ENCODE assay signal across 2 cellular contexts in the genomic region with DNA sequence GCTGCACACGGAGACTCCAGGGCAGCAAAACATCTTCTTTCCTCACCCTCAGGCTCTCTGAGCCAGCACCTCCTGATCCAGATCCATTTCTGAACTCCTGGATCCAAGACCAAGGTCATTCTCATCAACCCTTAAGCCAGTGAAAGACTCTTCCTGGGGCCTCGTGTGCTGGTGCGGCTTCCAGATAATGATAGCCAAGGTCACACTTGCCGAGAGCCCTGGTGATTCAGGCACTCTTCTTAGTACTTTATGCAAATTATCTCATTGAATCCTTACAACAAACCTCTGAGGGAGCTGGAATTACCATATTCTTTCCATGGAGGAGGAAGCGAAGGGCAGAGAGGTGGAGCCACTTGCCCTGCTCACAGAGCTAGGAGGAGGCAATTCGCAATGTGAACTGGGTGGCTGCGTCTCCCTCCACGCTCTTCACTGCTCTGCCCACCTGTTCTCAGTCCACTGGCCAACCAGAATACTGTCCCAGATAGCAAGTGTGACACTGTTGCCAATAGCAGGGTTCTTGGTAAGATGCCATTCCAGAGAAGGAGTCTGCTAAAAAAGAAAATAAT.
TF ChIP-seq lines count a peak whose summit lies in the region.

No MANE protein-coding gene starts in this region.

TF ChIP-seq in GM23338, 12 proteins besides CTCF, POLR2A, EP300 and RAD21 (continued from another document):
- TF ChIP-seq, protein P1, sequence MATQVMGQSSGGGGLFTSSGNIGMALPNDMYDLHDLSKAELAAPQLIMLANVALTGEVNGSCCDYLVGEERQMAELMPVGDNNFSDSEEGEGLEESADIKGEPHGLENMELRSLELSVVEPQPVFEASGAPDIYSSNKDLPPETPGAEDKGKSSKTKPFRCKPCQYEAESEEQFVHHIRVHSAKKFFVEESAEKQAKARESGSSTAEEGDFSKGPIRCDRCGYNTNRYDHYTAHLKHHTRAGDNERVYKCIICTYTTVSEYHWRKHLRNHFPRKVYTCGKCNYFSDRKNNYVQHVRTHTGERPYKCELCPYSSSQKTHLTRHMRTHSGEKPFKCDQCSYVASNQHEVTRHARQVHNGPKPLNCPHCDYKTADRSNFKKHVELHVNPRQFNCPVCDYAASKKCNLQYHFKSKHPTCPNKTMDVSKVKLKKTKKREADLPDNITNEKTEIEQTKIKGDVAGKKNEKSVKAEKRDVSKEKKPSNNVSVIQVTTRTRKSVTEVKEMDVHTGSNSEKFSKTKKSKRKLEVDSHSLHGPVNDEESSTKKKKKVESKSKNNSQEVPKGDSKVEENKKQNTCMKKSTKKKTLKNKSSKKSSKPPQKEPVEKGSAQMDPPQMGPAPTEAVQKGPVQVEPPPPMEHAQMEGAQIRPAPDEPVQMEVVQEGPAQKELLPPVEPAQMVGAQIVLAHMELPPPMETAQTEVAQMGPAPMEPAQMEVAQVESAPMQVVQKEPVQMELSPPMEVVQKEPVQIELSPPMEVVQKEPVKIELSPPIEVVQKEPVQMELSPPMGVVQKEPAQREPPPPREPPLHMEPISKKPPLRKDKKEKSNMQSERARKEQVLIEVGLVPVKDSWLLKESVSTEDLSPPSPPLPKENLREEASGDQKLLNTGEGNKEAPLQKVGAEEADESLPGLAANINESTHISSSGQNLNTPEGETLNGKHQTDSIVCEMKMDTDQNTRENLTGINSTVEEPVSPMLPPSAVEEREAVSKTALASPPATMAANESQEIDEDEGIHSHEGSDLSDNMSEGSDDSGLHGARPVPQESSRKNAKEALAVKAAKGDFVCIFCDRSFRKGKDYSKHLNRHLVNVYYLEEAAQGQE (IDR thresholded peaks at IDR 0.05; ENCODE audit: unreplicated experiment) = no peak
- TF ChIP-seq CREB1 (CRISPR knock-in tag; IDR thresholded peaks at IDR 0.05; ENCODE audit: low read depth) = no peak
- no peak for TF ChIP-seq ETS1 (IDR thresholded peaks at IDR 0.05)
- TF ChIP-seq NANOG (IDR thresholded peaks at IDR 0.05; ENCODE audit: borderline replicate concordance) = no peak
- TF ChIP-seq, protein P2, sequence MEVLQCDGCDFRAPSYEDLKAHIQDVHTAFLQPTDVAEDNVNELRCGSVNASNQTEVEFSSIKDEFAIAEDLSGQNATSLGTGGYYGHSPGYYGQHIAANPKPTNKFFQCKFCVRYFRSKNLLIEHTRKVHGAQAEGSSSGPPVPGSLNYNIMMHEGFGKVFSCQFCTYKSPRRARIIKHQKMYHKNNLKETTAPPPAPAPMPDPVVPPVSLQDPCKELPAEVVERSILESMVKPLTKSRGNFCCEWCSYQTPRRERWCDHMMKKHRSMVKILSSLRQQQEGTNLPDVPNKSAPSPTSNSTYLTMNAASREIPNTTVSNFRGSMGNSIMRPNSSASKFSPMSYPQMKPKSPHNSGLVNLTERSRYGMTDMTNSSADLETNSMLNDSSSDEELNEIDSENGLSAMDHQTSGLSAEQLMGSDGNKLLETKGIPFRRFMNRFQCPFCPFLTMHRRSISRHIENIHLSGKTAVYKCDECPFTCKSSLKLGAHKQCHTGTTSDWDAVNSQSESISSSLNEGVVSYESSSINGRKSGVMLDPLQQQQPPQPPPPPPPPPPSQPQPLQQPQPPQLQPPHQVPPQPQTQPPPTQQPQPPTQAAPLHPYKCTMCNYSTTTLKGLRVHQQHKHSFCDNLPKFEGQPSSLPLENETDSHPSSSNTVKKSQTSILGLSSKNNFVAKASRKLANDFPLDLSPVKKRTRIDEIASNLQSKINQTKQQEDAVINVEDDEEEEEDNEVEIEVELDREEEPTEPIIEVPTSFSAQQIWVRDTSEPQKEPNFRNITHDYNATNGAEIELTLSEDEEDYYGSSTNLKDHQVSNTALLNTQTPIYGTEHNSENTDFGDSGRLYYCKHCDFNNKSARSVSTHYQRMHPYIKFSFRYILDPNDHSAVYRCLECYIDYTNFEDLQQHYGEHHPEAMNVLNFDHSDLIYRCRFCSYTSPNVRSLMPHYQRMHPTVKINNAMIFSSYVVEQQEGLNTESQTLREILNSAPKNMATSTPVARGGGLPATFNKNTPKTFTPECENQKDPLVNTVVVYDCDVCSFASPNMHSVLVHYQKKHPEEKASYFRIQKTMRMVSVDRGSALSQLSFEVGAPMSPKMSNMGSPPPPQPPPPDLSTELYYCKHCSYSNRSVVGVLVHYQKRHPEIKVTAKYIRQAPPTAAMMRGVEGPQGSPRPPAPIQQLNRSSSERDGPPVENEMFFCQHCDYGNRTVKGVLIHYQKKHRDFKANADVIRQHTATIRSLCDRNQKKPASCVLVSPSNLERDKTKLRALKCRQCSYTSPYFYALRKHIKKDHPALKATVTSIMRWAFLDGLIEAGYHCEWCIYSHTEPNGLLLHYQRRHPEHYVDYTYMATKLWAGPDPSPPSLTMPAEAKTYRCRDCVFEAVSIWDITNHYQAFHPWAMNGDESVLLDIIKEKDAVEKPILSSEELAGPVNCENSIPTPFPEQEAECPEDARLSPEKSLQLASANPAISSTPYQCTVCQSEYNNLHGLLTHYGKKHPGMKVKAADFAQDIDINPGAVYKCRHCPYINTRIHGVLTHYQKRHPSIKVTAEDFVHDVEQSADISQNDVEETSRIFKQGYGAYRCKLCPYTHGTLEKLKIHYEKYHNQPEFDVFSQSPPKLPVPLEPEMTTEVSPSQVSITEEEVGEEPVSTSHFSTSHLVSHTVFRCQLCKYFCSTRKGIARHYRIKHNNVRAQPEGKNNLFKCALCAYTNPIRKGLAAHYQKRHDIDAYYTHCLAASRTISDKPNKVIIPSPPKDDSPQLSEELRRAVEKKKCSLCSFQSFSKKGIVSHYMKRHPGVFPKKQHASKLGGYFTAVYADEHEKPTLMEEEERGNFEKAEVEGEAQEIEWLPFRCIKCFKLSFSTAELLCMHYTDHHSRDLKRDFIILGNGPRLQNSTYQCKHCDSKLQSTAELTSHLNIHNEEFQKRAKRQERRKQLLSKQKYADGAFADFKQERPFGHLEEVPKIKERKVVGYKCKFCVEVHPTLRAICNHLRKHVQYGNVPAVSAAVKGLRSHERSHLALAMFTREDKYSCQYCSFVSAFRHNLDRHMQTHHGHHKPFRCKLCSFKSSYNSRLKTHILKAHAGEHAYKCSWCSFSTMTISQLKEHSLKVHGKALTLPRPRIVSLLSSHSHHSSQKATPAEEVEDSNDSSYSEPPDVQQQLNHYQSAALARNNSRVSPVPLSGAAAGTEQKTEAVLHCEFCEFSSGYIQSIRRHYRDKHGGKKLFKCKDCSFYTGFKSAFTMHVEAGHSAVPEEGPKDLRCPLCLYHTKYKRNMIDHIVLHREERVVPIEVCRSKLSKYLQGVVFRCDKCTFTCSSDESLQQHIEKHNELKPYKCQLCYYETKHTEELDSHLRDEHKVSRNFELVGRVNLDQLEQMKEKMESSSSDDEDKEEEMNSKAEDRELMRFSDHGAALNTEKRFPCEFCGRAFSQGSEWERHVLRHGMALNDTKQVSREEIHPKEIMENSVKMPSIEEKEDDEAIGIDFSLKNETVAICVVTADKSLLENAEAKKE (CRISPR knock-in tag; IDR thresholded peaks at IDR 0.05) = no peak
- no peak for TF ChIP-seq ZNF331 (CRISPR knock-in tag; IDR thresholded peaks at IDR 0.05; ENCODE audit: low read depth)
- TF ChIP-seq JUNB (IDR thresholded peaks at IDR 0.05; ENCODE audit: unreplicated experiment) = no peak

TF ChIP-seq in WTC11, 78 proteins besides CTCF, POLR2A, EP300 and RAD21 (continued from another document):
- TF ChIP-seq, protein P3, sequence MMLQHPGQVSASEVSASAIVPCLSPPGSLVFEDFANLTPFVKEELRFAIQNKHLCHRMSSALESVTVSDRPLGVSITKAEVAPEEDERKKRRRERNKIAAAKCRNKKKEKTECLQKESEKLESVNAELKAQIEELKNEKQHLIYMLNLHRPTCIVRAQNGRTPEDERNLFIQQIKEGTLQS (CRISPR knock-in tag; conservative IDR thresholded peaks at IDR 0.05) = no peak
- TF ChIP-seq NFATC4 (CRISPR knock-in tag; IDR thresholded peaks at IDR 0.05) (no peak), NR1H2 (CRISPR knock-in tag; IDR thresholded peaks at IDR 0.05) (no peak)
